21 cellular contexts compared by ENCODE assay signal in the genomic region with DNA sequence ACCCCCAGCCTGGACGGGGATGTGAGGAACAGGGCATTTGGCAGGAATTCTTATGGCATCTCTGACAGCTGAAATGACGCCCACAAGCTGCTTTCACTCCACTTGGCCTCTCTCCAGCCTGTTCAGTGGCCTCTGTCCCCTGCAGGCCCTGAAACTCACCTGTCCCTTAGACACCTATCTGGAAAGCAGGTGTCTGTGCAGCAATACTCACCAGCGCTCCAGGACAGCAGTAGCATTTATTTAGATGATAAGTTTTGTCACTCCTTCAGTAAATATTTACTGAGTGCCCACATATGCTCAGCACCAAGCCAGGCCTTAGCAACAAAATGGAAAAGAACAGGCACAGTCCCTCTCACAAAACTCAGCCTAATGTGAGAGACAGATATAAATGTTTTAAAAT.
A peak's percentile ranks its signal among the peaks of the same experiment; 100 is the strongest.
DNase-seq lines count a peak whose midpoint lies in the region; ATAC-seq, FAIRE-seq and TF ChIP-seq lines count a peak whose summit lies in the region.
"Had no signal": no experiment of that assay in that cellular context is flagged by ENCODE, and none has a peak within 500 bp of the region (broad histone marks: within the 10 kb centered on the region; RNA-seq: fewer than 3 reads in every experiment).

No MANE protein-coding gene starts in this region.

- H3K27ac ChIP-seq in left ventricle myocardium inferior (replicated peaks) (peak overlapping the region; percentile 14), small intestine (ENCODE audit: low read depth in 1 of 2, low read length in 1 of 2) (no peak overlapping the region)

- H3K36me3 ChIP-seq in left ventricle myocardium inferior, result peaks cover 25% of the 10 kb centered on the region
- no peaks in the 10 kb centered on the region for H3K36me3 ChIP-seq in small intestine (ENCODE audit: control insufficient read depth in 2 of 2, insufficient read depth in 2 of 2, low read length in 2 of 2)
- H3K36me3 ChIP-seq: BE2C had no signal

- H3K9me3 ChIP-seq in left ventricle myocardium inferior (replicated peaks) (no peaks in the 10 kb centered on the region), small intestine (ENCODE audit: control insufficient read depth, low read depth) (no peaks in the 10 kb centered on the region)
- H3K9me3 ChIP-seq: BE2C, Caco-2 had no signal

- 37 to 68% (median 40%) methylated on average over 3 of the region's 3 CpGs for WGBS in small intestine, 3 donors

- FAIRE-seq in small intestine (lab: Jason Lieb, UNC), result no peak
- FAIRE-seq: A204.1, D721Med, HepG2 had no signal

- H3K27me3 ChIP-seq in left ventricle myocardium inferior (ENCODE audit: low read depth) (no peaks in the 10 kb centered on the region), small intestine (ENCODE audit: control insufficient read depth in 2 of 2, insufficient read depth in 2 of 2, low read length in 2 of 2) (no peaks in the 10 kb centered on the region)

- no peak for TF ChIP-seq CTCF in left ventricle myocardium inferior (IDR thresholded peaks at IDR 0.05; ENCODE audit: borderline replicate concordance)

- ATAC-seq in Right ventricle myocardium inferior (no peak), left colon (peak; percentile 68), HG03460 (IDR thresholded peaks at IDR 0.05; ENCODE audit: unreplicated experiment) (no peak)
- ATAC-seq: HCT116, HepG2 had no signal

- H3K4me3 ChIP-seq in left ventricle myocardium inferior (no peak overlapping the region), small intestine (ENCODE audit: low read depth in 1 of 2, low read length in 2 of 2) (no peak overlapping the region)

- DNase-seq in NCI-H510A treated with DMSO at 0.1 percent for 48 hours (lab: John Stamatoyannopoulos, UW), result peak; percentile 47
- no peak for DNase-seq in NCI-H510A (lab: John Stamatoyannopoulos, UW)
- no peak for DNase-seq in left ventricle myocardium inferior
- no peak for DNase-seq in Right ventricle myocardium inferior (ENCODE audit: missing footprints)
- no peak for DNase-seq in left colon
- DNase-seq in small intestine, result peak; percentile 32
- DNase-seq in SIG-M5 treated with dmso at 0.1 percent for 504 hours (lab: John Stamatoyannopoulos, UW; ENCODE audit: unreplicated experiment), result no peak
- DNase-seq: ACHN; BE2C; C1 segment of cervical spinal cord; Caco-2; CD4-positive, CD25-positive, alpha-beta regulatory T cell; CD8-positive, alpha-beta memory T cell; GF-D8; GOT3; H7 had no signal

- H3K4me1 ChIP-seq in left ventricle myocardium inferior, result peaks cover 59% of the 10 kb centered on the region
- H3K4me1 ChIP-seq in small intestine (ENCODE audit: control insufficient read depth in 2 of 2, insufficient read depth in 1 of 2, low read depth in 1 of 2, low read length in 1 of 2), result no peaks in the 10 kb centered on the region
- H3K4me1 ChIP-seq: BE2C, Caco-2 had no signal

- intact Hi-C loops in left ventricle myocardium inferior (cut with micrococcal nuclease), result no loop called here
- intact Hi-C loops in Right ventricle myocardium inferior (cut with DNase I), result no loop called here
- intact Hi-C loops in left colon (cut with DNase I, micrococcal nuclease), result no loop called here

Comparison
In these comparisons a context has a peak if more than half of its experiments do, and no peak if none do; other contexts are left out.
1. DNase-seq: peak in NCI-H510A treated with DMSO at 0.1 percent for 48 hours (single experiment) and small intestine (single experiment); none in NCI-H510A (single experiment), left ventricle myocardium inferior (single experiment), Right ventricle myocardium inferior (single experiment), left colon (0 of 2) and SIG-M5 treated with dmso at 0.1 percent for 504 hours (single experiment).